ENCODE assay signal across 14 cellular contexts in the genomic region with DNA sequence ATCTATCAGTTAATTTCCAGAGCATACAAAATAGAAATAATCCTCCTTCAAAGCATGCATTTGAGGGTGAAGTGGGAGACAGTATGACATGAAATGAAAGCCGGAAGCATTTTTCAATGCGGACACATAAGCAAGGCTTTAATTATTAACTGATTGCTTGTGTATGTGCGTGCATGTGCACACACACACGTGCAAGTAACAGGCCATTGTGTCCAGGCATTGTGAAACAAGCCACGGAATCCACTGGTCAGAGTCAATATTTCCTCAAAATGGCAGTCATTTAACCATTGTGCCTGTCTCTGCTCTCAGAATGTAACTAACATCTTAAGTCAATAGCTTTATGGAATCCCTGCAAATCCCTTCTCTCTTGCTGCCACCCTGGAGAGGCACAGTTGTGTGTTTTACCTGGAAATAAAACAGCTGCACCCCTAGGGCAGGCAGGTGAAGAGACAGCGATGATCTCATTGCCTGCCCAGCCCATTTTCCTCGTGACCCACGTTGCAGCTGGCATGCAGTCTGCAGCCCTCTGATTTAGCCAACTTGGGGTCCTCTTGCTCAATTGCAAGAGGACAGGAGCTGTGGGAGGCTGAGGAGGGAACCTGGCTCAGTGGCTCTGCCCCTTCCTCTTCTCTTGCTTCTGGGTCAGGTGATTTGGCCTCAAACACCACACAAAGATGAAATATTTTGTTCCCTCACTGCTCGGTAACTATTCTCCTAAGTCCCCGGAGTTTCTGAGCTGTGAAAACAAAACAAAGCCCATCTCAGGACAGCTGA.
A peak's percentile ranks its signal among the peaks of the same experiment; 100 is the strongest.
DNase-seq lines count a peak whose midpoint lies in the region; ATAC-seq and TF ChIP-seq lines count a peak whose summit lies in the region.
"Had no signal": no experiment of that assay in that cellular context is flagged by ENCODE, and none has a peak within 500 bp of the region (broad histone marks: within the 10 kb centered on the region; RNA-seq: fewer than 3 reads in every experiment).

No MANE protein-coding gene starts in this region.

- POLR2A ChIA-PET in PC-3 (lab: Charles Lee; ENCODE audit: unreplicated experiment), result no interaction called here
- POLR2A ChIA-PET in Caco-2 (lab: Charles Lee), result no interaction called here

- H3K9ac ChIP-seq in PC-3 (ENCODE audit: low read length) (no peak overlapping the region), neural cell (ENCODE audit: low read length) (peak overlapping the region; percentile 15)

- TF ChIP-seq CTCF in PC-3 (conservative IDR thresholded peaks at IDR 0.05; ENCODE audit: low read depth, low read length) (no peak), neural cell (IDR thresholded peaks at IDR 0.05; ENCODE audit: poor library complexity, severe bottlenecking) (no peak), Calu3 (IDR thresholded peaks at IDR 0.05; ENCODE audit: unreplicated experiment) (no peak), Caco-2 (IDR thresholded peaks at IDR 0.05; ENCODE audit: insufficient read depth in 1 of 2, low read depth in 1 of 2, low read length in 1 of 2, severe bottlenecking in 1 of 2, unreplicated experiment in 1 of 2) (no peak)

- H3K36me3 ChIP-seq in PC-3 (ENCODE audit: low read depth, low read length), result no peaks in the 10 kb centered on the region
- no peaks in the 10 kb centered on the region for H3K36me3 ChIP-seq in neural cell (ENCODE audit: insufficient read depth, low read length)
- H3K36me3 ChIP-seq in Caco-2 (ENCODE audit: control insufficient read depth, insufficient read depth, low read length), result no peaks in the 10 kb centered on the region
- H3K36me3 ChIP-seq: adrenal gland, Peyer's patch had no signal

- H3K4me1 Mint-ChIP-seq in Calu3 (ENCODE audit: low read depth, unreplicated experiment) (no peaks in the 10 kb centered on the region), Caco-2 (ENCODE audit: low read depth, unreplicated experiment) (peaks cover 19% of the 10 kb centered on the region)

- H3K4me3 Mint-ChIP-seq in Calu3 (ENCODE audit: low read depth, unreplicated experiment) (no peak overlapping the region), Caco-2 (ENCODE audit: unreplicated experiment) (no peak overlapping the region)
- H3K4me3 Mint-ChIP-seq: activated CD4-positive, alpha-beta T cell treated with anti-CD3 and anti-CD28 coated beads, Interleukin-2, amount 10 ng/mL, durations not matched to agents 24 days and 14 days; activated T-cell treated with anti-CD3 and anti-CD28 coated beads, Interleukin-2, amount 50 U/mL, for 24 hours had no signal

- H3K9me3 Mint-ChIP-seq in Calu3 (ENCODE audit: low read depth, unreplicated experiment), result no peaks in the 10 kb centered on the region
- H3K9me3 Mint-ChIP-seq in Caco-2 (ENCODE audit: unreplicated experiment), result peaks cover 7% of the 10 kb centered on the region
- H3K9me3 Mint-ChIP-seq: activated T-cell treated with anti-CD3 and anti-CD28 coated beads, Interleukin-2, amount 50 U/mL, for 24 hours had no signal

- ATAC-seq in PC-3 (no peak), GM19328 (IDR thresholded peaks at IDR 0.05; ENCODE audit: unreplicated experiment) (no peak), GM18517 (IDR thresholded peaks at IDR 0.05; ENCODE audit: unreplicated experiment) (no peak)

- no peak for TF ChIP-seq RAD21 in neural cell (conservative IDR thresholded peaks at IDR 0.05)

- H3K79me2 ChIP-seq in PC-3 (ENCODE audit: low read length) (no peaks in the 10 kb centered on the region), neural cell (replicated peaks; ENCODE audit: insufficient read depth, low read length) (no peaks in the 10 kb centered on the region)

- H3K4me3 ChIP-seq in PC-3 (ENCODE audit: low read length) (no peak overlapping the region), neural cell (ENCODE audit: low read length) (no peak overlapping the region), Caco-2 (ENCODE audit: low read depth, low read length) (no peak overlapping the region)
- H3K4me3 ChIP-seq: adrenal gland, Peyer's patch had no signal

- H3K27me3 Mint-ChIP-seq in Calu3 (ENCODE audit: unreplicated experiment), result peaks cover 91% of the 10 kb centered on the region
- H3K27me3 Mint-ChIP-seq in Caco-2 (ENCODE audit: insufficient read depth, unreplicated experiment), result no peaks in the 10 kb centered on the region

- H3K27me3 ChIP-seq in PC-3 (ENCODE audit: low read length) (peaks cover 61% of the 10 kb centered on the region), neural cell (ENCODE audit: insufficient read depth, low read depth, low read length) (no peaks in the 10 kb centered on the region), Caco-2 (replicated peaks; ENCODE audit: control insufficient read depth, insufficient read depth, low read length) (no peaks in the 10 kb centered on the region)
- H3K27me3 ChIP-seq: adrenal gland, Peyer's patch had no signal

- BruUV-seq in PC-3 (replicated peaks; lab: Mats Ljungman, UMichigan) (no TSS peak), Calu3 (replicated peaks; lab: Mats Ljungman, UMichigan) (no TSS peak), Caco-2 (replicated peaks; lab: Mats Ljungman, UMichigan) (no TSS peak)

- intact Hi-C loops in PC-3 (cut with micrococcal nuclease) (no loop called here), Calu3 (cut with micrococcal nuclease; ENCODE audit: unreplicated experiment) (no loop called here), Caco-2 (cut with micrococcal nuclease; ENCODE audit: unreplicated experiment) (no loop called here)

- H3K4me2 ChIP-seq in PC-3 (ENCODE audit: low read length) (no peak overlapping the region), neural cell (ENCODE audit: low read length) (no peak overlapping the region)

- H3K4me1 ChIP-seq in PC-3 (ENCODE audit: insufficient read depth, low read length), result 0 out of 2 replicates have a peak, but pooled peaks cover 4% of the 10 kb centered on the region
- peaks cover 12% of the 10 kb centered on the region; the same call in 1 of the 2 replicates for H3K4me1 ChIP-seq in Caco-2
- H3K4me1 ChIP-seq: adrenal gland had no signal

- H2AFZ ChIP-seq in PC-3 (ENCODE audit: low read length) (peak overlapping the region; percentile 10), neural cell (ENCODE audit: low read depth, low read length) (peak overlapping the region; percentile 6)

- H3F3A ChIP-seq in PC-3 (ENCODE audit: low read length, unreplicated experiment) (no peaks in the 10 kb centered on the region), neural cell (ENCODE audit: insufficient read depth, low read length, poor library complexity, severe bottlenecking) (no peaks in the 10 kb centered on the region)

- TF ChIP-seq EP300 in neural cell (conservative IDR thresholded peaks at IDR 0.05; ENCODE audit: poor library complexity, severe bottlenecking), result no peak

- H4K20me1 ChIP-seq in PC-3 (ENCODE audit: low read length) (no peaks in the 10 kb centered on the region), neural cell (ENCODE audit: insufficient read depth) (no peaks in the 10 kb centered on the region)

- H3K36me3 Mint-ChIP-seq in Calu3 (ENCODE audit: insufficient read depth, unreplicated experiment) (no peaks in the 10 kb centered on the region), Caco-2 (ENCODE audit: insufficient read depth, unreplicated experiment) (no peaks in the 10 kb centered on the region)

- H3K27ac ChIP-seq in PC-3 (ENCODE audit: low read length) (no peak overlapping the region), neural cell (ENCODE audit: low read length) (no peak overlapping the region)
- H3K27ac ChIP-seq: adrenal gland, Peyer's patch had no signal

- H3K9me3 ChIP-seq in PC-3 (ENCODE audit: low read length) (no peaks in the 10 kb centered on the region), neural cell (ENCODE audit: low read length) (no peaks in the 10 kb centered on the region), Caco-2 (no peaks in the 10 kb centered on the region)
- H3K9me3 ChIP-seq: adrenal gland, Peyer's patch had no signal

- H3K9me2 ChIP-seq in PC-3 (replicated peaks; ENCODE audit: low read length), result 0 out of 2 replicates have a peak, but pooled peaks cover 4% of the 10 kb centered on the region
- H3K9me2 ChIP-seq in neural cell (ENCODE audit: insufficient read depth, low read length), result no peaks in the 10 kb centered on the region

- DNase-seq in DMS153 (lab: John Stamatoyannopoulos, UW) (peak; percentile 96), NCI-H1092 treated with DMSO at 0.1 percent for 48 hours (lab: John Stamatoyannopoulos, UW) (peak; percentile 16), PC-3 (peak; percentile 40), Calu3 (no peak), Caco-2 (no peak)
- DNase-seq: activated CD4-positive, alpha-beta T cell treated with anti-CD3 and anti-CD28 coated beads, Interleukin-2, amount 10 ng/mL, durations not matched to agents 24 days and 14 days; activated T-cell treated with anti-CD3 and anti-CD28 coated beads, Interleukin-2, amount 50 U/mL, for 24 hours; cerebellar nuclear complex; NCI-H226; Peyer's patch had no signal

- H3K27ac Mint-ChIP-seq in Calu3 (ENCODE audit: unreplicated experiment), result no peak overlapping the region
- H3K27ac Mint-ChIP-seq in Caco-2 (ENCODE audit: unreplicated experiment), result no peak overlapping the region
- H3K27ac Mint-ChIP-seq: activated CD4-positive, alpha-beta T cell treated with anti-CD3 and anti-CD28 coated beads, Interleukin-2, amount 10 ng/mL, durations not matched to agents 24 days and 14 days; activated T-cell treated with anti-CD3 and anti-CD28 coated beads, Interleukin-2, amount 50 U/mL, for 24 hours had no signal

- CTCF ChIA-PET in PC-3 (lab: Charles Lee) (no interaction called here), Calu3 (lab: Charles Lee) (no interaction called here), Caco-2 (lab: Charles Lee) (no interaction called here)

TF ChIP-seq in neural cell, 6 proteins besides CTCF, POLR2A, EP300 and RAD21 (continues in another document):
- TF ChIP-seq EZH2 (IDR thresholded peaks at IDR 0.05; ENCODE audit: borderline replicate concordance, insufficient read depth, low read length, poor library complexity, severe bottlenecking), result no peak
- no peak for TF ChIP-seq POLR2AphosphoS5 (IDR thresholded peaks at IDR 0.05)
- no peak for TF ChIP-seq SMC3 (conservative IDR thresholded peaks at IDR 0.05; ENCODE audit: poor library complexity)
- no peak for TF ChIP-seq TAF1 (IDR thresholded peaks at IDR 0.05; ENCODE audit: low read depth)

Comparison
In these comparisons a context has a peak if more than half of its experiments do, and no peak if none do; other contexts are left out.
1. DNase-seq: peak in DMS153 (single experiment), NCI-H1092 treated with DMSO at 0.1 percent for 48 hours (single experiment) and PC-3 (single experiment); none in Calu3 (single experiment) and Caco-2 (0 of 2).